21 cellular contexts compared by ENCODE assay signal in genomic region chr12:73531752-73532151, GRCh38.
"Had no signal": no experiment of that assay in that cellular context is flagged by ENCODE, and none has a peak within 500 bp of the region (broad histone marks: within the 10 kb centered on the region; RNA-seq: fewer than 3 reads in every experiment).

No MANE protein-coding gene starts in this region.

- H3K27me3 Mint-ChIP-seq: activated CD4-positive, alpha-beta memory T cell treated with anti-CD3 and anti-CD28 coated beads, Interleukin-2, amount 10 ng/mL, durations not matched to agents 7 days and 5 days; activated CD4-positive, alpha-beta T cell treated with anti-CD3 and anti-CD28 coated beads, Interleukin-2, amount 10 ng/mL, durations not matched to agents 24 days and 14 days; activated naive CD4-positive, alpha-beta T cell treated with anti-CD3 and anti-CD28 coated beads, Interleukin-2, amount 10 ng/mL, durations not matched to agents 7 days and 5 days; dendritic cell treated with granulocyte-macrophage colony-stimulating factor and Interleukin-4, amounts not matched to agents 40 ng/mL and 50 ng/mL, for 4 days; natural killer cell treated with Interleukin-12 subunit alpha and Interleukin-12 subunit beta and Interleukin-15 and Interleukin-18, amount 100 ng/mL, for 72 hours; stimulated activated naive CD8-positive, alpha-beta T cell treated with anti-CD3 and anti-CD28 coated beads, Interleukin-15, amount 100 ng/mL, for 72 hours had no signal

- H3K27ac Mint-ChIP-seq: activated CD4-positive, alpha-beta memory T cell treated with anti-CD3 and anti-CD28 coated beads, Interleukin-2, amount 10 ng/mL, durations not matched to agents 7 days and 5 days; activated CD4-positive, alpha-beta T cell treated with anti-CD3 and anti-CD28 coated beads, Interleukin-2, amount 10 ng/mL, durations not matched to agents 24 days and 14 days; activated naive CD4-positive, alpha-beta T cell treated with anti-CD3 and anti-CD28 coated beads, Interleukin-2, amount 10 ng/mL, durations not matched to agents 7 days and 5 days; dendritic cell treated with granulocyte-macrophage colony-stimulating factor and Interleukin-4, amounts not matched to agents 40 ng/mL and 50 ng/mL, for 4 days; natural killer cell treated with Interleukin-12 subunit alpha and Interleukin-12 subunit beta and Interleukin-15 and Interleukin-18, amount 100 ng/mL, for 72 hours; stimulated activated effector memory CD8-positive, alpha-beta T cell treated with anti-CD3 and anti-CD28 coated beads, Interleukin-12 subunit alpha, Interleukin-12 subunit beta, amount 100 ng/mL, for 72 hours; stimulated activated naive CD8-positive, alpha-beta T cell treated with anti-CD3 and anti-CD28 coated beads, Interleukin-15, amount 100 ng/mL, for 72 hours had no signal

- FAIRE-seq: pancreas had no signal

- ATAC-seq: activated CD4-positive, CD25-positive, alpha-beta regulatory T cell treated with anti-CD3 and anti-CD28 coated beads, Interleukin-2, amount 50 U/mL, for 24 hours; body of pancreas; heart right ventricle; natural killer cell treated with Interleukin-12 subunit alpha and Interleukin-12 subunit beta and Interleukin-15 and Interleukin-18, amount 100 ng/mL, for 72 hours; psoas muscle; right cardiac atrium; stimulated activated effector memory CD8-positive, alpha-beta T cell treated with anti-CD3 and anti-CD28 coated beads, Interleukin-12 subunit alpha, Interleukin-12 subunit beta, amount 100 ng/mL, for 72 hours; stimulated activated naive CD8-positive, alpha-beta T cell treated with anti-CD3 and anti-CD28 coated beads, Interleukin-15, amount 100 ng/mL, for 72 hours had no signal

- H3K9me3 Mint-ChIP-seq: activated CD4-positive, alpha-beta T cell treated with anti-CD3 and anti-CD28 coated beads, Interleukin-2, amount 10 ng/mL, durations not matched to agents 24 days and 14 days had no signal

- H3K4me1 Mint-ChIP-seq: activated CD4-positive, alpha-beta memory T cell treated with anti-CD3 and anti-CD28 coated beads, Interleukin-2, amount 10 ng/mL, durations not matched to agents 7 days and 5 days; activated CD4-positive, alpha-beta T cell treated with anti-CD3 and anti-CD28 coated beads, Interleukin-2, amount 10 ng/mL, durations not matched to agents 24 days and 14 days; activated naive CD4-positive, alpha-beta T cell treated with anti-CD3 and anti-CD28 coated beads, Interleukin-2, amount 10 ng/mL, durations not matched to agents 7 days and 5 days; stimulated activated effector memory CD8-positive, alpha-beta T cell treated with anti-CD3 and anti-CD28 coated beads, Interleukin-12 subunit alpha, Interleukin-12 subunit beta, amount 100 ng/mL, for 72 hours; stimulated activated naive CD8-positive, alpha-beta T cell treated with anti-CD3 and anti-CD28 coated beads, Interleukin-15, amount 100 ng/mL, for 72 hours had no signal

- H3K4me3 Mint-ChIP-seq: activated CD4-positive, alpha-beta memory T cell treated with anti-CD3 and anti-CD28 coated beads, Interleukin-2, amount 10 ng/mL, durations not matched to agents 7 days and 5 days; activated CD4-positive, alpha-beta T cell treated with anti-CD3 and anti-CD28 coated beads, Interleukin-2, amount 10 ng/mL, durations not matched to agents 24 days and 14 days; activated naive CD4-positive, alpha-beta T cell treated with anti-CD3 and anti-CD28 coated beads, Interleukin-2, amount 10 ng/mL, durations not matched to agents 7 days and 5 days; dendritic cell treated with granulocyte-macrophage colony-stimulating factor and Interleukin-4, amounts not matched to agents 40 ng/mL and 50 ng/mL, for 4 days; natural killer cell treated with Interleukin-12 subunit alpha and Interleukin-12 subunit beta and Interleukin-15 and Interleukin-18, amount 100 ng/mL, for 72 hours; stimulated activated effector memory CD8-positive, alpha-beta T cell treated with anti-CD3 and anti-CD28 coated beads, Interleukin-12 subunit alpha, Interleukin-12 subunit beta, amount 100 ng/mL, for 72 hours; stimulated activated naive CD8-positive, alpha-beta T cell treated with anti-CD3 and anti-CD28 coated beads, Interleukin-15, amount 100 ng/mL, for 72 hours had no signal

- DNase-seq: activated CD4-positive, alpha-beta memory T cell treated with anti-CD3 and anti-CD28 coated beads, Interleukin-2, amount 10 ng/mL, durations not matched to agents 7 days and 5 days; activated CD4-positive, alpha-beta T cell treated with anti-CD3 and anti-CD28 coated beads, Interleukin-2, amount 10 ng/mL, durations not matched to agents 24 days and 14 days; activated effector memory CD4-positive, alpha-beta T cell treated with anti-CD3 and anti-CD28 coated beads, Interleukin-2, amount 50 U/mL, for 16 hours; activated naive CD4-positive, alpha-beta T cell treated with anti-CD3 and anti-CD28 coated beads, Interleukin-2, amount 10 ng/mL, durations not matched to agents 7 days and 5 days; anterior cingulate cortex; body of pancreas; effector CD4-positive, alpha-beta T cell; heart right ventricle; left ventricle myocardium inferior; mammary epithelial cell; midbrain; pancreas; psoas muscle; right cardiac atrium; stimulated activated CD4-positive, alpha-beta T cell treated with anti-CD3 and anti-CD28 coated beads, Interleukin-1b, Interleukin-23, amount 100 ng/mL, for 48 hours; stimulated activated naive CD8-positive, alpha-beta T cell treated with anti-CD3 and anti-CD28 coated beads, Interleukin-15, amount 100 ng/mL, for 72 hours; T-helper 2 cell had no signal

- H3K36me3 Mint-ChIP-seq: activated naive CD4-positive, alpha-beta T cell treated with anti-CD3 and anti-CD28 coated beads, Interleukin-2, amount 10 ng/mL, durations not matched to agents 7 days and 5 days; stimulated activated effector memory CD8-positive, alpha-beta T cell treated with anti-CD3 and anti-CD28 coated beads, Interleukin-12 subunit alpha, Interleukin-12 subunit beta, amount 100 ng/mL, for 72 hours had no signal
